9 cellular contexts compared by ENCODE assay signal in genomic region chr9:89154651-89155336, GRCh38. TPM values are rescaled to one million over a fixed set of nuclear protein-coding genes. Genes with fewer than 3 reads are reported as not detected.
A peak's percentile ranks its signal among the peaks of the same experiment; 100 is the strongest.
DNase-seq lines count a peak whose midpoint lies in the region; ATAC-seq, FAIRE-seq and TF ChIP-seq lines count a peak whose summit lies in the region.
"Had no signal": no experiment of that assay in that cellular context is flagged by ENCODE, and none has a peak within 500 bp of the region (broad histone marks: within the 10 kb centered on the region; RNA-seq: fewer than 3 reads in every experiment).

No MANE protein-coding gene starts in this region.

- 89% methylated on average over 14 of the region's 14 CpGs for WGBS in hepatocyte (ENCODE audit: low lambda C conversion rate, missing lambda C conversion rate)

- H3K27me3 ChIP-seq in CD4-positive, CD25-positive, alpha-beta regulatory T cell (ENCODE audit: control insufficient read depth, insufficient read depth, low read length), result peaks cover 3% of the 10 kb centered on the region
- no peaks in the 10 kb centered on the region for H3K27me3 ChIP-seq in astrocyte (ENCODE audit: insufficient read depth, low read length)
- H3K27me3 ChIP-seq in hepatocyte, result no peaks in the 10 kb centered on the region
- H3K27me3 ChIP-seq: transverse colon had no signal

- peaks cover 0 to 4% (median under 1%) of the 10 kb centered on the region in 4 donors for H3K4me1 Mint-ChIP-seq in CD4-positive, CD25-positive, alpha-beta regulatory T cell
- H3K4me1 Mint-ChIP-seq in astrocyte (ENCODE audit: low read depth, unreplicated experiment), result peaks cover 16% of the 10 kb centered on the region
- peaks cover 8% of the 10 kb centered on the region for H3K4me1 Mint-ChIP-seq in memory B cell

- TF ChIP-seq CTCF in astrocyte (IDR thresholded peaks at IDR 0.05; ENCODE audit: insufficient read depth, low read depth, low read length) (no peak), hepatocyte (IDR thresholded peaks at IDR 0.05; ENCODE audit: poor library complexity) (no peak)

- no peaks in the 10 kb centered on the region for H3K9me2 ChIP-seq in hepatocyte (replicated peaks; ENCODE audit: insufficient read depth)

- H3K4me2 ChIP-seq in astrocyte (ENCODE audit: low read length), result peak overlapping the region; percentile 75
- no peak overlapping the region for H3K4me2 ChIP-seq in hepatocyte

- H3K4me1 ChIP-seq in CD4-positive, CD25-positive, alpha-beta regulatory T cell (ENCODE audit: control insufficient read depth, insufficient read depth, low read length, poor library complexity, severe bottlenecking), result no peaks in the 10 kb centered on the region
- H3K4me1 ChIP-seq in astrocyte (ENCODE audit: insufficient read depth, low read length) (peaks cover 33% of the 10 kb centered on the region), hepatocyte (ENCODE audit: insufficient read depth) (no peaks in the 10 kb centered on the region)
- H3K4me1 ChIP-seq: transverse colon had no signal

- no peaks in the 10 kb centered on the region for H3K36me3 Mint-ChIP-seq in CD4-positive, CD25-positive, alpha-beta regulatory T cell
- no peaks in the 10 kb centered on the region for H3K36me3 Mint-ChIP-seq in astrocyte (ENCODE audit: low read depth, unreplicated experiment)
- peaks cover 2% of the 10 kb centered on the region for H3K36me3 Mint-ChIP-seq in memory B cell

- no peaks in the 10 kb centered on the region for H3K9me3 ChIP-seq in CD4-positive, CD25-positive, alpha-beta regulatory T cell (ENCODE audit: control insufficient read depth in 2 of 2, low read length in 2 of 2)
- no peaks in the 10 kb centered on the region for H3K9me3 ChIP-seq in astrocyte (ENCODE audit: insufficient read depth, low read depth, low read length)
- no peaks in the 10 kb centered on the region for H3K9me3 ChIP-seq in hepatocyte (ENCODE audit: low read depth)
- H3K9me3 ChIP-seq: transverse colon had no signal

- H3K9me3 Mint-ChIP-seq in CD4-positive, CD25-positive, alpha-beta regulatory T cell, result peaks cover 0 to 4% (median 0%) of the 10 kb centered on the region in 7 donors
- peaks cover 2% of the 10 kb centered on the region for H3K9me3 Mint-ChIP-seq in astrocyte (ENCODE audit: unreplicated experiment)
- no peaks in the 10 kb centered on the region for H3K9me3 Mint-ChIP-seq in memory B cell

- H3K4me3 Mint-ChIP-seq in CD4-positive, CD25-positive, alpha-beta regulatory T cell, result no peak overlapping the region
- H3K4me3 Mint-ChIP-seq in astrocyte (ENCODE audit: unreplicated experiment) (no peak overlapping the region), memory B cell (peak overlapping the region; percentile 29)

- H3K27ac Mint-ChIP-seq in CD4-positive, CD25-positive, alpha-beta regulatory T cell, result peak overlapping the region in 1 of 3 donors; percentile 11
- H3K27ac Mint-ChIP-seq in astrocyte (ENCODE audit: unreplicated experiment), result peak overlapping the region; percentile 82
- no peak overlapping the region for H3K27ac Mint-ChIP-seq in memory B cell

- FAIRE-seq in astrocyte (lab: Jason Lieb, UNC), result peak; percentile 52

- H4K20me1 ChIP-seq in astrocyte (ENCODE audit: insufficient read depth, low read length), result peaks cover 2% of the 10 kb centered on the region
- no peaks in the 10 kb centered on the region for H4K20me1 ChIP-seq in hepatocyte (ENCODE audit: insufficient read depth, poor library complexity, severe bottlenecking)

- ATAC-seq in CD4-positive, CD25-positive, alpha-beta regulatory T cell (ENCODE audit: low read depth in 2 of 2), result peak; percentile 51 to 64
- ATAC-seq in memory B cell (ENCODE audit: low read depth) (no peak), GM21576 (IDR thresholded peaks at IDR 0.05; ENCODE audit: unreplicated experiment) (no peak), HG02870 (IDR thresholded peaks at IDR 0.05; ENCODE audit: unreplicated experiment) (no peak)

- no peaks in the 10 kb centered on the region for H3K36me3 ChIP-seq in CD4-positive, CD25-positive, alpha-beta regulatory T cell (ENCODE audit: control insufficient read depth, insufficient read depth, low read length)
- H3K36me3 ChIP-seq in astrocyte (ENCODE audit: insufficient read depth, low read length) (no peaks in the 10 kb centered on the region), hepatocyte (replicated peaks; ENCODE audit: insufficient read depth, low read depth) (no peaks in the 10 kb centered on the region)
- H3K36me3 ChIP-seq: transverse colon had no signal

- peaks cover 18% of the 10 kb centered on the region for H3K27me3 Mint-ChIP-seq in CD4-positive, CD25-positive, alpha-beta regulatory T cell
- H3K27me3 Mint-ChIP-seq in astrocyte (ENCODE audit: low read depth, unreplicated experiment), result no peaks in the 10 kb centered on the region
- peaks cover 12% of the 10 kb centered on the region for H3K27me3 Mint-ChIP-seq in memory B cell

- H3K9ac ChIP-seq in astrocyte (ENCODE audit: low read length), result peak overlapping the region; percentile 83

- no peak overlapping the region for H3K27ac ChIP-seq in CD4-positive, CD25-positive, alpha-beta regulatory T cell (ENCODE audit: insufficient read depth, low read length, poor library complexity, severe bottlenecking)
- H3K27ac ChIP-seq in astrocyte (ENCODE audit: low read depth, low read length) (peak overlapping the region; percentile 98), hepatocyte (no peak overlapping the region)
- H3K27ac ChIP-seq: transverse colon had no signal

- peaks cover 85% of the 10 kb centered on the region for H3K79me2 ChIP-seq in astrocyte (ENCODE audit: insufficient read depth, low read length)
- H3K79me2 ChIP-seq in hepatocyte, result no peaks in the 10 kb centered on the region

- peak overlapping the region; percentile 4 for H2AFZ ChIP-seq in astrocyte (ENCODE audit: low read depth, low read length)
- H2AFZ ChIP-seq in hepatocyte, result no peak overlapping the region

- DNase-seq in CD4-positive, CD25-positive, alpha-beta regulatory T cell, result peak in 1 of 3 donors; percentile 38
- DNase-seq in LHCN-M2 (ENCODE audit: low read depth) (peak; percentile 82), astrocyte (ENCODE audit: low read depth) (peak; percentile 97), memory B cell (ENCODE audit: low spot score in 2 of 2) (no peak), hepatocyte (ENCODE audit: low spot score) (no peak), NCI-H1417 (lab: John Stamatoyannopoulos, UW) (no peak)
- DNase-seq: transverse colon had no signal

- H3K4me3 ChIP-seq in CD4-positive, CD25-positive, alpha-beta regulatory T cell (ENCODE audit: low read depth, low read length), result no peak overlapping the region
- peak overlapping the region; percentile 32 for H3K4me3 ChIP-seq in astrocyte (ENCODE audit: insufficient read depth, low read depth, low read length)
- no peak overlapping the region for H3K4me3 ChIP-seq in hepatocyte
- H3K4me3 ChIP-seq: transverse colon had no signal

RNA-seq across cellular contexts. Expression of gene SHC3, which starts 23.8 kb away (rescaled TPM):
- total RNA-seq in CD4-positive, CD25-positive, alpha-beta regulatory T cell, result not detected
- polyA plus RNA-seq in CD4-positive, CD25-positive, alpha-beta regulatory T cell, result not detected
- total RNA-seq in LHCN-M2 (2014; rRNA removed), result under 0.01 and 0.06 TPM in 2 replicates
- 0.04 TPM for polyA plus RNA-seq in LHCN-M2 (2012)
- 3.1 and 4.6 TPM in 2 replicates for total RNA-seq in astrocyte
- 1.4 and 1.8 TPM in 2 replicates for total RNA-seq in hepatocyte
- polyA plus RNA-seq in hepatocyte, result 1.4 and 1.5 TPM in 2 replicates

Comparison
In these comparisons a context has a peak if more than half of its experiments do, and no peak if none do; other contexts are left out.
1. ATAC-seq: peak in CD4-positive, CD25-positive, alpha-beta regulatory T cell (2 of 2); none in memory B cell (single experiment), GM21576 (single experiment) and HG02870 (single experiment).
2. DNase-seq: peak in LHCN-M2 (single experiment) and astrocyte (single experiment); none in memory B cell (0 of 2), hepatocyte (single experiment) and NCI-H1417 (0 of 3).